Comparison of ENCODE assay signal across 11 cellular contexts in genomic region chr20:2558581-2559301, GRCh38. TPM values are rescaled to one million over a fixed set of nuclear protein-coding genes. Genes with fewer than 3 reads are reported as not detected.
A peak's percentile ranks its signal among the peaks of the same experiment; 100 is the strongest.
DNase-seq lines count a peak whose midpoint lies in the region; ATAC-seq and TF ChIP-seq lines count a peak whose summit lies in the region.
"Had no signal": no experiment of that assay in that cellular context is flagged by ENCODE, and none has a peak within 500 bp of the region (broad histone marks: within the 10 kb centered on the region; RNA-seq: fewer than 3 reads in every experiment).

No MANE protein-coding gene starts in this region.

- peaks cover 50% of the 10 kb centered on the region for H3K27me3 ChIP-seq in adrenal gland
- H3K27me3 ChIP-seq in iPS-18a (ENCODE audit: control insufficient read depth, insufficient read depth, low read length) = peaks cover 59% of the 10 kb centered on the region
- peaks cover 0 to 74% (median 24%) of the 10 kb centered on the region in 7 donors for H3K27me3 ChIP-seq in spleen (replicated peaks in 1 of 7)

- H3K9me3 ChIP-seq in adrenal gland (replicated peaks in 1 of 3) (no peaks in the 10 kb centered on the region), iPS-18a (ENCODE audit: control insufficient read depth, low read depth, low read length) (no peaks in the 10 kb centered on the region), spleen (no peaks in the 10 kb centered on the region)
- H3K9me3 ChIP-seq: left lung had no signal

- H3K9ac ChIP-seq in iPS-18a (ENCODE audit: low read length) = no peak overlapping the region

- H3K4me1 ChIP-seq in adrenal gland (replicated peaks in 1 of 2) (peaks cover 0 to 9% of the 10 kb centered on the region in 2 donors), iPS-18a (ENCODE audit: control insufficient read depth, low read depth, low read length) (no peaks in the 10 kb centered on the region), spleen (peaks cover 3 to 17% (median 8%) of the 10 kb centered on the region in 6 donors)

- H3K4me3 ChIP-seq in adrenal gland (peak overlapping the region in 1 of 4 donors; percentile 44), iPS-18a (ENCODE audit: low read length) (peak overlapping the region; percentile 62), spleen (peak overlapping the region in 7 of 8 donors; percentile 11 to 64 (median 27))
- H3K4me3 ChIP-seq: left lung had no signal

- H3K27ac ChIP-seq in adrenal gland = peak overlapping the region in 1 of 5 donors; percentile 24
- no peak overlapping the region for H3K27ac ChIP-seq in iPS-18a (ENCODE audit: low read length)
- H3K27ac ChIP-seq in spleen = peak overlapping the region in 3 of 8 donors; percentile 13 to 55 (median 21)
- H3K27ac ChIP-seq: brain microvascular endothelial cell, left lung had no signal

- TF ChIP-seq POLR2A in adrenal gland (IDR thresholded peaks at IDR 0.05) (no peak), spleen (IDR thresholded peaks at IDR 0.05) (no peak)

- intact Hi-C loops in adrenal gland (cut with DNase I) (no loop called here), spleen (cut with DNase I; ENCODE audit: low total_unique reads) (no loop called here)

- no peak for ATAC-seq in HG02763 (IDR thresholded peaks at IDR 0.05; ENCODE audit: unreplicated experiment)
- ATAC-seq: left lung had no signal

- whole genome bisulfite sequencing in adrenal gland, 4 donors = 1 to 4% (median 2%) methylated on average over 27 to 54 of the region's 54 CpGs
- WGBS in spleen, 5 donors = 3 to 15% (median 5%) methylated on average over 28 to 54 of the region's 54 CpGs

- DNase-seq in DMS79 treated with DMSO at 0.1 percent for 48 hours (lab: John Stamatoyannopoulos, UW) = peak; percentile 26
- DNase-seq in DMS79 (lab: John Stamatoyannopoulos, UW) = no peak
- DNase-seq in adrenal gland = peak in 5 of 7 donors; percentile 24 to 74 (median 45)
- DNase-seq in spleen = no peak
- no peak for DNase-seq in GDM1 (lab: John Stamatoyannopoulos, UW)
- DNase-seq in stimulated activated CD4-positive, alpha-beta T cell treated with anti-CD3 and anti-CD28 coated beads, Interleukin-12 subunit alpha, Interleukin-12 subunit beta, amount 100 ng/mL, for 4 hours = no peak
- DNase-seq: brain microvascular endothelial cell, NCI-H345 had no signal

- H3K36me3 ChIP-seq in adrenal gland (replicated peaks in 1 of 2) (no peaks in the 10 kb centered on the region), iPS-18a (ENCODE audit: control insufficient read depth, low read depth, low read length) (no peaks in the 10 kb centered on the region), spleen (no peaks in the 10 kb centered on the region)
- H3K36me3 ChIP-seq: brain microvascular endothelial cell, left lung had no signal

- no peak for TF ChIP-seq CTCF in adrenal gland (IDR thresholded peaks at IDR 0.05)
- TF ChIP-seq CTCF in spleen (IDR thresholded peaks at IDR 0.05 in 8 of 11, conservative IDR thresholded peaks at IDR 0.05 in 3 of 11) = no peak

RNA-seq across cellular contexts. Expression of gene TMC2, which starts 22.4 kb away (rescaled TPM):
- under 1 TPM in 1 of 8 donors, not detected in 7; 0.42 TPM for total RNA-seq in adrenal gland
- 1 to 10 TPM in 1 of 3 donors, under 1 TPM in 2; 0.20 to 1.3 (median 0.82) TPM for polyA plus RNA-seq in adrenal gland
- total RNA-seq in spleen = 1 to 10 TPM in 1 of 7 donors, under 1 TPM in 5, not detected in 1; 0.09 to 1.2 (median 0.23) TPM
- polyA plus RNA-seq in spleen = under 1 TPM in 2 of 3 donors, not detected in 1; 0.07 to 0.10 TPM

RNA-seq across cellular contexts. Expression of gene ZNF343, which starts 50.0 kb away (rescaled TPM):
- total RNA-seq in adrenal gland = 10 to 100 TPM in 3 of 8 donors, 1 to 10 TPM in 5; 5.8 to 13.0 (median 8.3) TPM
- 10 to 100 TPM in 1 of 3 donors, 1 to 10 TPM in 2; 8.0 to 10.9 (median 9.4) TPM for polyA plus RNA-seq in adrenal gland
- 10 to 100 TPM in 5 of 7 donors, 1 to 10 TPM in 2; 8.4 to 16.2 (median 11.4) TPM for total RNA-seq in spleen
- 1 to 10 TPM; 4.8 to 6.0 (median 5.7) TPM for polyA plus RNA-seq in spleen

Comparison
In these comparisons a context has a peak if more than half of its experiments do, and no peak if none do; other contexts are left out.
1. DNase-seq: peak in DMS79 treated with DMSO at 0.1 percent for 48 hours (single experiment) and adrenal gland (5 of 7); none in DMS79 (single experiment), spleen (single experiment), GDM1 (single experiment) and stimulated activated CD4-positive, alpha-beta T cell treated with anti-CD3 and anti-CD28 coated beads, Interleukin-12 subunit alpha, Interleukin-12 subunit beta, amount 100 ng/mL, for 4 hours (single experiment).